Comparison of ENCODE assay signal across 7 cellular contexts in the genomic region with DNA sequence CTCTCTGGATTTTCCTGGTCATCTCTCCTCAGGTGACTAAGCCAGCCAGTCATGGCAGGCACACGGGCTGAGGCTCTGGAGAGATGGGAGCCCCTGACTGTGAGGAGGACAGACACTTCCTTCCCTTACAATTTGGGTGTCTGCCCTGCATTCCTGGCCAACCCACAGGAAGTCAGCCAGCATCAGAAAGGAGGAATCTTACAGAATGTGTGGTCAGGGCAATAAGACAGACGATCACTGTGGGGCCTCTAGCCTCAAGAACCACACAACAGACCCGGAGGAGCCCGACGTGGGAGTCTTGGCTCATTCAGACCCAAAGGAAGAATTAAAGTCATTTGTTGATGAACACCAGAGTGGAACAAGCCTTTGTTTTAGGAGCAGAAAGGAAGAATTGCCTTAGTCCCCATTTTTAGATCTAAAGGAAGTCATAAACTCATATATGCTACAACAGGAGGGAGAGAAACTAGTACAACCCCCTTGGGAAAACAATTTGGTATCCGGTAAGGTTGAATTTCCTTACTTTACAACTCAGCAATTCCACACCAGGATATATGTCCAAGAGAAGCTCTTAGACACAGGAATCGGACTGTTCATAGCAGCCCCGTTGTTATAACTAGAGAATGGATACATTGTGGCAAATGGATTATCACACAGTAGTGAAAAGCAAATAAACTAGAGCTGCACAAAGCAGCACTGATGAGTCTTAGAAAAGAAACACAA.
A peak's percentile ranks its signal among the peaks of the same experiment; 100 is the strongest.
DNase-seq lines count a peak whose midpoint lies in the region; FAIRE-seq and TF ChIP-seq lines count a peak whose summit lies in the region.

No MANE protein-coding gene starts in this region.

- no peak for TF ChIP-seq CTCF in adrenal gland (IDR thresholded peaks at IDR 0.05)
- no peak for TF ChIP-seq CTCF in kidney (IDR thresholded peaks at IDR 0.05; ENCODE audit: borderline replicate concordance, extremely low read depth, insufficient read depth)
- no peak for TF ChIP-seq CTCF in tibial artery (IDR thresholded peaks at IDR 0.05)

- H3K9me3 ChIP-seq in adrenal gland (replicated peaks in 1 of 3) (no peaks in the 10 kb centered on the region), kidney (ENCODE audit: control insufficient read depth in 1 of 2, low read length in 2 of 2) (no peaks in the 10 kb centered on the region), tibial artery (no peaks in the 10 kb centered on the region)

- H3K9me3 Mint-ChIP-seq in IgD-negative memory B cell, result no peaks in the 10 kb centered on the region

- TF ChIP-seq POLR2A in adrenal gland (IDR thresholded peaks at IDR 0.05), result no peak
- TF ChIP-seq POLR2A in erythroblast (IDR thresholded peaks at IDR 0.05; ENCODE audit: low read length), result no peak

- peak overlapping the region in 1 of 3 donors; percentile 50 for H3K27ac Mint-ChIP-seq in IgD-negative memory B cell

- H3K4me3 ChIP-seq in adrenal gland (peak overlapping the region in 1 of 4 donors; percentile 8), kidney (ENCODE audit: low read length in 2 of 2) (peak overlapping the region in 1 of 2 donors; percentile 4), tibial artery (no peak overlapping the region)

- peak overlapping the region; percentile 7 to 37 for H3K9ac ChIP-seq in kidney (ENCODE audit: low read length in 2 of 2)

- H3K36me3 Mint-ChIP-seq in IgD-negative memory B cell, result no peaks in the 10 kb centered on the region

- H3K27me3 ChIP-seq in adrenal gland, result no peaks in the 10 kb centered on the region
- no peaks in the 10 kb centered on the region for H3K27me3 ChIP-seq in tibial artery

- H3K4me1 Mint-ChIP-seq in IgD-negative memory B cell, result peaks cover 23 to 31% (median 29%) of the 10 kb centered on the region in 3 donors

- no peak for FAIRE-seq in kidney (lab: Jason Lieb, UNC)

- no peaks in the 10 kb centered on the region for H3K27me3 Mint-ChIP-seq in IgD-negative memory B cell

- H3K27ac ChIP-seq in adrenal gland (peak overlapping the region in 4 of 5 donors; percentile 46 to 84 (median 64)), kidney (ENCODE audit: low read depth in 2 of 2, low read length in 2 of 2) (peak overlapping the region; percentile 27 to 50), tibial artery (peak overlapping the region; percentile 20 to 24)

- intact Hi-C loops in adrenal gland (cut with DNase I) (no loop called here), kidney (cut with DNase I) (no loop called here), tibial artery (cut with DNase I; ENCODE audit: low total_unique reads) (no loop called here)

- DNase-seq in adrenal gland (peak in 6 of 7 donors; percentile 45 to 75 (median 54)), kidney (no peak), tibial artery (peak in 1 of 2 donors; percentile 43), NCI-H748 treated with DMSO at 0.1 percent for 48 hours (lab: John Stamatoyannopoulos, UW) (no peak), NCI-H1092 treated with DMSO at 0.1 percent for 48 hours (lab: John Stamatoyannopoulos, UW) (no peak), erythroblast (lab: John Stamatoyannopoulos, UW) (no peak)

- H3K4me3 Mint-ChIP-seq in IgD-negative memory B cell, result peak overlapping the region; percentile 38 to 87 (median 67)

- H3K4me1 ChIP-seq in adrenal gland (replicated peaks in 1 of 2) (peaks cover 10 to 65% of the 10 kb centered on the region in 2 donors), kidney (ENCODE audit: control insufficient read depth in 1 of 2, insufficient read depth in 1 of 2, low read depth in 1 of 2, low read length in 2 of 2) (peaks cover 44 to 54% of the 10 kb centered on the region in 2 donors), tibial artery (peaks cover 0 to 80% (median 51%) of the 10 kb centered on the region in 4 donors)

- 52 to 67% (median 59%) methylated on average over 8 of the region's 8 CpGs for WGBS in adrenal gland, 4 donors

- H3K36me3 ChIP-seq in adrenal gland (replicated peaks in 1 of 2) (no peaks in the 10 kb centered on the region), kidney (ENCODE audit: control insufficient read depth in 1 of 2, insufficient read depth in 2 of 2, low read length in 2 of 2) (no peaks in the 10 kb centered on the region), tibial artery (no peaks in the 10 kb centered on the region)

Comparison
In these comparisons a context has a peak if more than half of its experiments do, and no peak if none do; other contexts are left out.
1. DNase-seq: peak in adrenal gland (6 of 7); none in kidney (single experiment), NCI-H748 treated with DMSO at 0.1 percent for 48 hours (single experiment), NCI-H1092 treated with DMSO at 0.1 percent for 48 hours (single experiment) and erythroblast (0 of 2).
2. Peak in every context shown above with its lines, with median percentiles within 50 percentile points of each other: H3K27ac ChIP-seq.